ENCODE assay signal across 3 cellular contexts in genomic region chr3:68441054-68441453, GRCh38.
"Had no signal": no experiment of that assay in that cellular context is flagged by ENCODE, and none has a peak within 500 bp of the region (broad histone marks: within the 10 kb centered on the region; RNA-seq: fewer than 3 reads in every experiment).

No MANE protein-coding gene starts in this region.

- DNase-seq: GDM1, GF-D8 had no signal

- H3K4me3 ChIP-seq: GM12878 had no signal

- ATAC-seq: GM12878 had no signal
